In the genomic region with DNA sequence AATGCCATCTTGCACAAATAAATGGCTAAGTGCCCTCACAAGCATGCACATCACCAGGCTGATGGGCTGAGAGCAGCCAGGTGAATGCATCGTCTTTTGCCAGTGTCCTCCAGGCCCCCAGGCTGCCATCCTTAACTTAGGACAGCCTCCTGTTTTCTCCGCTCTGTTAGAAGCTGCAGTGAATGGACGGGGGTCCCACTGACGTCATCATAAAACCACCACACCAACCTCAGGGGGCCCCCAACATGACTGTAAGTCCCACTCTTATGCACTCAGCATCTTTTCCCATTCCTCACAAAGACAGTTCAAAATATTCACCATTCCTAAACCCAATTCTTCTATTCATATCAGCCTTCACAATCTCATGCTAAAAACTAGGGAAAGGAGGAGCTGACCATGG, we compare ENCODE assay signal across 27 cellular contexts.
"Had no signal": no experiment of that assay in that cellular context is flagged by ENCODE, and none has a peak within 500 bp of the region (broad histone marks: within the 10 kb centered on the region; RNA-seq: fewer than 3 reads in every experiment).

No MANE protein-coding gene starts in this region.

- H3K27ac ChIP-seq: stomach, suprapubic skin, testis, thoracic aorta, thyroid gland, tibial artery, tibial nerve, upper lobe of left lung, upper lobe of right lung, uterus, vagina had no signal

- DNase-seq: stimulated activated CD4-positive, alpha-beta T cell treated with anti-CD3 and anti-CD28 coated beads, Interleukin-2, amount 100 ng/mL, for 48 hours; stimulated activated CD4-positive, alpha-beta T cell treated with anti-CD3 and anti-CD28 coated beads, Interleukin-4, amount 100 ng/mL, for 1 hour; stimulated activated CD4-positive, alpha-beta T cell treated with anti-CD3 and anti-CD28 coated beads, Interleukin-4, amount 100 ng/mL, for 24 hours; stimulated activated CD4-positive, alpha-beta T cell treated with anti-CD3 and anti-CD28 coated beads, Interleukin-4, amount 100 ng/mL, for 4 hours; stimulated activated CD8-positive, alpha-beta memory T cell treated with anti-CD3 and anti-CD28 coated beads, Interleukin-4, amount 100 ng/mL, for 48 hours; stimulated activated naive B cell treated with anti-CD40 and anti-IgM and Interleukin-4, amounts not matched to agents 10 μg/mL and 1 μg/mL and 100 μg/mL, for 72 hours; stimulated activated naive CD4-positive, alpha-beta T cell; stimulated activated naive CD4-positive, alpha-beta T cell treated with Interleukin-2 at 50 U/mL for 16 hours; stimulated activated naive CD8-positive, alpha-beta T cell treated with anti-CD3 and anti-CD28 coated beads, Interleukin-15, amount 100 ng/mL, for 72 hours; stimulated activated naive CD8-positive, alpha-beta T cell treated with anti-CD3 and anti-CD28 coated beads, Interleukin-15, Interleukin-2, amounts not matched to agents 100 U/mL and 50 U/mL, for 24 hours; stomach; substantia nigra; testis; thyroid gland; tibial artery; trophoblast cell; upper lobe of left lung; upper lobe of right lung; uterus had no signal

- H3K4me1 Mint-ChIP-seq: stimulated activated effector memory CD8-positive, alpha-beta T cell treated with anti-CD3 and anti-CD28 coated beads, Interleukin-12 subunit alpha, Interleukin-12 subunit beta, amount 100 ng/mL, for 72 hours; stimulated activated memory B cell treated with anti-CD40 and anti-IgM and Interleukin-4, amounts not matched to agents 10 μg/mL and 1 μg/mL and 100 μg/mL, for 72 hours; stimulated activated naive B cell treated with anti-CD40 and anti-IgM and Interleukin-4, amounts not matched to agents 10 μg/mL and 1 μg/mL and 100 μg/mL, for 72 hours had no signal

- H3K4me1 ChIP-seq: stomach, testis, thyroid gland, upper lobe of left lung, upper lobe of right lung, uterus had no signal

- H3K36me3 ChIP-seq: stomach, suprapubic skin, thoracic aorta, thyroid gland, tibial artery, upper lobe of left lung, upper lobe of right lung, uterus, vagina had no signal

- H3K4me3 ChIP-seq: stomach, suprapubic skin, testis, thoracic aorta, thyroid gland, tibial artery, tibial nerve, upper lobe of left lung, upper lobe of right lung, uterus, vagina had no signal

- H3K27me3 ChIP-seq: stomach, suprapubic skin, testis, thyroid gland, tibial artery, tibial nerve, upper lobe of left lung, upper lobe of right lung, uterus, vagina had no signal

- H3K9me3 ChIP-seq: stomach, suprapubic skin, testis, thoracic aorta, thyroid gland, tibial artery, upper lobe of left lung, upper lobe of right lung, uterus, vagina had no signal

- H3K4me3 Mint-ChIP-seq: stimulated activated effector memory CD8-positive, alpha-beta T cell treated with anti-CD3 and anti-CD28 coated beads, Interleukin-12 subunit alpha, Interleukin-12 subunit beta, amount 100 ng/mL, for 72 hours; stimulated activated memory B cell treated with anti-CD40 and anti-IgM and Interleukin-4, amounts not matched to agents 10 μg/mL and 1 μg/mL and 100 μg/mL, for 72 hours; stimulated activated naive B cell treated with anti-CD40 and anti-IgM and Interleukin-4, amounts not matched to agents 10 μg/mL and 1 μg/mL and 100 μg/mL, for 72 hours; stimulated activated naive CD8-positive, alpha-beta T cell treated with anti-CD3 and anti-CD28 coated beads, Interleukin-15, amount 100 ng/mL, for 72 hours; stimulated activated naive CD8-positive, alpha-beta T cell treated with anti-CD3 and anti-CD28 coated beads, Interleukin-15, Interleukin-2, amounts not matched to agents 100 ng/mL and 50 ng/mL, for 24 hours; type B pancreatic cell had no signal

- ATAC-seq: stimulated activated effector memory CD8-positive, alpha-beta T cell treated with anti-CD3 and anti-CD28 coated beads, Interleukin-12 subunit alpha, Interleukin-12 subunit beta, amount 100 ng/mL, for 72 hours; stimulated activated memory B cell treated with anti-CD40 and anti-IgM and Interleukin-4, amounts not matched to agents 10 μg/mL and 1 μg/mL and 100 μg/mL, for 72 hours; stimulated activated naive B cell treated with anti-CD40 and anti-IgM and Interleukin-4, amounts not matched to agents 10 μg/mL and 1 μg/mL and 100 μg/mL, for 72 hours; stimulated activated naive CD8-positive, alpha-beta T cell treated with anti-CD3 and anti-CD28 coated beads, Interleukin-15, amount 100 ng/mL, for 72 hours; stimulated activated naive CD8-positive, alpha-beta T cell treated with anti-CD3 and anti-CD28 coated beads, Interleukin-15, Interleukin-2, amounts not matched to agents 100 U/mL and 50 U/mL, for 24 hours; upper lobe of right lung had no signal

- H3K27ac Mint-ChIP-seq: stimulated activated effector memory CD8-positive, alpha-beta T cell treated with anti-CD3 and anti-CD28 coated beads, Interleukin-12 subunit alpha, Interleukin-12 subunit beta, amount 100 ng/mL, for 72 hours; stimulated activated memory B cell treated with anti-CD40 and anti-IgM and Interleukin-4, amounts not matched to agents 10 μg/mL and 1 μg/mL and 100 μg/mL, for 72 hours; stimulated activated naive B cell treated with anti-CD40 and anti-IgM and Interleukin-4, amounts not matched to agents 10 μg/mL and 1 μg/mL and 100 μg/mL, for 72 hours; stimulated activated naive CD8-positive, alpha-beta T cell treated with anti-CD3 and anti-CD28 coated beads, Interleukin-15, amount 100 ng/mL, for 72 hours; stimulated activated naive CD8-positive, alpha-beta T cell treated with anti-CD3 and anti-CD28 coated beads, Interleukin-15, Interleukin-2, amounts not matched to agents 100 ng/mL and 50 ng/mL, for 24 hours; type B pancreatic cell had no signal

- H3K36me3 Mint-ChIP-seq: stimulated activated effector memory CD8-positive, alpha-beta T cell treated with anti-CD3 and anti-CD28 coated beads, Interleukin-12 subunit alpha, Interleukin-12 subunit beta, amount 100 ng/mL, for 72 hours; stimulated activated memory B cell treated with anti-CD40 and anti-IgM and Interleukin-4, amounts not matched to agents 10 μg/mL and 1 μg/mL and 100 μg/mL, for 72 hours; stimulated activated naive B cell treated with anti-CD40 and anti-IgM and Interleukin-4, amounts not matched to agents 10 μg/mL and 1 μg/mL and 100 μg/mL, for 72 hours had no signal

- H3K27me3 Mint-ChIP-seq: stimulated activated memory B cell treated with anti-CD40 and anti-IgM and Interleukin-4, amounts not matched to agents 10 μg/mL and 1 μg/mL and 100 μg/mL, for 72 hours; stimulated activated naive B cell treated with anti-CD40 and anti-IgM and Interleukin-4, amounts not matched to agents 10 μg/mL and 1 μg/mL and 100 μg/mL, for 72 hours; stimulated activated naive CD8-positive, alpha-beta T cell treated with anti-CD3 and anti-CD28 coated beads, Interleukin-15, Interleukin-2, amounts not matched to agents 100 ng/mL and 50 ng/mL, for 24 hours; type B pancreatic cell had no signal
